Comparison of ENCODE assay signal across 1 cellular context in genomic region chr5:136020383-136021015, GRCh38.
A peak's percentile ranks its signal among the peaks of the same experiment; 100 is the strongest.
TF ChIP-seq lines count a peak whose summit lies in the region.

No MANE protein-coding gene starts in this region.

TF ChIP-seq in K562, 482 proteins besides CTCF, POLR2A, EP300 and RAD21 (continued from another document):
- no peak for TF ChIP-seq ZMIZ1 (IDR thresholded peaks at IDR 0.05; ENCODE audit: low read depth in 2 of 2, low read length in 2 of 2)
- no peak for TF ChIP-seq HDAC1 (IDR thresholded peaks at IDR 0.05)
- TF ChIP-seq ATF3 (IDR thresholded peaks at IDR 0.05), result peak; percentile 61
- no peak for TF ChIP-seq ATF3 (CRISPR knock-in tag; conservative IDR thresholded peaks at IDR 0.05)
- no peak for TF ChIP-seq HCFC1 (IDR thresholded peaks at IDR 0.05; ENCODE audit: low read depth, low read length)
- TF ChIP-seq NFE2L1 (tag; IDR thresholded peaks at IDR 0.05; ENCODE audit: borderline replicate concordance, low read depth), result no peak
- TF ChIP-seq FOSL1 (tag; conservative IDR thresholded peaks at IDR 0.05), result peak; percentile 89
- TF ChIP-seq JUND (IDR thresholded peaks at IDR 0.05; ENCODE audit: borderline replicate concordance, low read depth, low read length), result 0 out of 2 replicates have a peak, but pooled peaks have one; percentile 26
- TF ChIP-seq JUND (tag; IDR thresholded peaks at IDR 0.05; ENCODE audit: borderline replicate concordance, low read depth, low read length), result peak; percentile 34; the same call in 2 of the 3 replicates
